ENCODE assay signal across 6 cellular contexts in the genomic region with DNA sequence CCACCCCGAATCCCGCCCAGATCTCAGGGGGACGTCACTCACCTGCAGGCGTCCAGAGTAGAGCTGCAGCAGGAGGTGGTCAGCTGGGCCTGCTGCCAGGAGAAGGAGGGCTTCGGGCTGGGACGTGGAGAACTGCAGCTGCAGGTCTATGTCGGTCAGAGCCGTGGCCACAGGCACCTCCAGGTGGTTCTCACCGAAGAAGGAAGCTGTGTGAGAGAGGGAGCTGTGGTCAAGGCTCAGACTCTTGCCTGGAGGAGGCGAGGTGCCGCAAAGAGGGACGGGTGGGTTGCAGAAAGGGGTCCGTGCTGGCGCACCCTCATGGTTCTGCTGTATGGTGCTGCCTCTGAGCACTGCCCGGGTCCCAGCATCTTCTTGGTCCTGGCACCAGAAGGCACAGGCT. TPM values are rescaled to one million over a fixed set of nuclear protein-coding genes. Genes with fewer than 3 reads are reported as not detected.
"Had no signal": no experiment of that assay in that cellular context is flagged by ENCODE, and none has a peak within 500 bp of the region (broad histone marks: within the 10 kb centered on the region; RNA-seq: fewer than 3 reads in every experiment).

No MANE protein-coding gene starts in this region.

RNA-seq across cellular contexts. Expression of a gene that starts 19.6 kb away (rescaled TPM):
- total RNA-seq: activated CD4-positive, alpha-beta memory T cell treated with anti-CD3 and anti-CD28 coated beads, Interleukin-2, amount 10 ng/mL, durations not matched to agents 7 days and 5 days; activated CD4-positive, alpha-beta T cell treated with anti-CD3 and anti-CD28 coated beads, Interleukin-2, amount 10 ng/mL, durations not matched to agents 24 days and 14 days; activated naive CD4-positive, alpha-beta T cell treated with anti-CD3 and anti-CD28 coated beads for 36 hours; activated naive CD8-positive, alpha-beta T cell treated with anti-CD3 and anti-CD28 coated beads, Interleukin-2, amount 10 ng/mL, durations not matched to agents 7 days and 5 days; activated T-cell treated with anti-CD3 and anti-CD28 coated beads, Interleukin-2, amount 50 U/mL, for 72 hours; T-helper 2 cell treated with Interferon-gamma antibody and Interleukin-4, amounts not matched to agents 100 ng/mL and 5 ng/mL, for 36 hours had no signal
